In the genomic region with DNA sequence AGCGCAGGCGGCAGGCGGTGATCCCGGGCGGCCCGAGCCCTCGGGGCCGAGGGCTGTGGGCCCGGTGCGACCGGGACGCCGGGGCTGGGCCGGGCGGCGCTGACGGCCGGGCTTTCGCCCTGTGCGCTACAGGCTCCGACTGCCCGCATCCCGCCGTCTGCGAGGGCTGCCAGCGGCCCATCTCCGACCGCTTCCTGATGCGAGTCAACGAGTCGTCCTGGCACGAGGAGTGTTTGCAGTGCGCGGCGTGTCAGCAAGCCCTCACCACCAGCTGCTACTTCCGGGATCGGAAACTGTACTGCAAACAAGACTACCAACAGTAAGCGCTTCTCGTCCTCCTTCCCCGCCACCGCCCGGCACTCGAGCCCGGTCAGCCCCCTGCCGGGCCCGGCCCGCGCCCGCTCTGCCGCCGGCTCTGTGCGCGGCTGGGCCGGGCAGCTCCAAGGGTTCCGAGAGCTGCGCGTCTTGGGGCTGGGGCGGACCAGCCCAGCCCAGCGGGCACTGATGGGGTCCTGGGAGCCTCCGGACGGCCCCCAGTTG, we compare ENCODE assay signal across 8 cellular contexts. TPM values are rescaled to one million over a fixed set of nuclear protein-coding genes. Genes with fewer than 3 reads are reported as not detected.
DNase-seq lines count a peak whose midpoint lies in the region; ATAC-seq, FAIRE-seq and TF ChIP-seq lines count a peak whose summit lies in the region.

No MANE protein-coding gene starts in this region.

- H3K4me1 Mint-ChIP-seq in GM23338 = peaks cover 53% of the 10 kb centered on the region
- H3K4me1 Mint-ChIP-seq in activated T-helper 2 cell treated with anti-CD3 and anti-CD28 coated beads, Interferon-gamma antibody, Interleukin-2, Interleukin-4, amounts not matched to agents 10 μg/mL and 5 μg/mL and 100 μg/mL, durations not matched to agents 14 hours and 24 hours and 36 hours (ENCODE audit: low read depth) = peaks cover 11% of the 10 kb centered on the region

- H3K4me3 Mint-ChIP-seq in GM23338 = peak overlapping the region; percentile 60; the same call in 2 of the 3 replicates
- H3K4me3 Mint-ChIP-seq in activated T-helper 2 cell treated with anti-CD3 and anti-CD28 coated beads, Interferon-gamma antibody, Interleukin-2, Interleukin-4, amounts not matched to agents 10 μg/mL and 5 μg/mL and 100 μg/mL, durations not matched to agents 14 hours and 24 hours and 36 hours (ENCODE audit: low read depth) = no peak overlapping the region

- DNase-seq in GM23338 (ENCODE audit: low spot score) (peak; percentile 67), kidney (peak; percentile 77), AML-193 (lab: John Stamatoyannopoulos, UW) (no peak), SKM-1 (lab: John Stamatoyannopoulos, UW; ENCODE audit: unreplicated experiment) (no peak), NCI-H187 treated with DMSO at 0.1 percent for 48 hours (lab: John Stamatoyannopoulos, UW) (no peak)
- peak; percentile 40 for DNase-seq in activated T-helper 2 cell treated with anti-CD3 and anti-CD28 coated beads, Interferon-gamma antibody, Interleukin-2, Interleukin-4, amounts not matched to agents 10 μg/mL and 5 μg/mL and 100 μg/mL, durations not matched to agents 14 hours and 24 hours and 36 hours (ENCODE audit: low spot score)

- H3K9me3 ChIP-seq in BLaER1 treated with 17β-estradiol and CSF1 and Interleukin-3, amounts not matched to agents 10 nM and 100 nM (replicated peaks in 1 of 11) = no peaks in the 10 kb centered on the region
- H3K9me3 ChIP-seq in kidney (ENCODE audit: control insufficient read depth in 1 of 2, low read length in 2 of 2) = no peaks in the 10 kb centered on the region

- TF ChIP-seq CTCF in GM23338 (conservative IDR thresholded peaks at IDR 0.05; ENCODE audit: low read depth in 2 of 2) = no peak
- no peak for TF ChIP-seq CTCF in kidney (IDR thresholded peaks at IDR 0.05; ENCODE audit: borderline replicate concordance, extremely low read depth, insufficient read depth)

- peak; percentile 1; the same call in 2 of the 3 replicates for ATAC-seq in GM23338
- ATAC-seq in GM18873 (IDR thresholded peaks at IDR 0.05; ENCODE audit: low FRiP score, unreplicated experiment) = no peak

- intact Hi-C loops in activated T-helper 2 cell treated with anti-CD3 and anti-CD28 coated beads, Interferon-gamma antibody, Interleukin-2, Interleukin-4, amounts not matched to agents 10 μg/mL and 5 μg/mL and 100 μg/mL, durations not matched to agents 14 hours and 24 hours and 36 hours (cut with micrococcal nuclease) = no loop called here
- intact Hi-C loops in kidney (cut with DNase I) = loop anchor here (10.0 kb wide), 1 partner anchor 169 kb away; no protein-coding TSS in a partner anchor

- H3K9me2 ChIP-seq in GM23338 (ENCODE audit: insufficient read depth) = no peaks in the 10 kb centered on the region

- H2AFZ ChIP-seq in GM23338 = peak overlapping the region; percentile 23; the same call in 1 of the 2 replicates

- peaks cover 0 to 95% (median 84%) of the 10 kb centered on the region in 11 experiments; a peak in 18 of 22 replicates for H4K20me1 ChIP-seq in BLaER1 treated with 17β-estradiol and CSF1 and Interleukin-3, amounts not matched to agents 10 nM and 100 nM
- peaks cover 10% of the 10 kb centered on the region; the same call in 1 of the 2 replicates for H4K20me1 ChIP-seq in GM23338 (replicated peaks; ENCODE audit: insufficient read depth)

- peaks cover 25% of the 10 kb centered on the region for H3F3A ChIP-seq in GM23338 (replicated peaks; ENCODE audit: low read depth)

- H3K36me3 ChIP-seq in BLaER1 treated with 17β-estradiol and CSF1 and Interleukin-3, amounts not matched to agents 10 nM and 100 nM = no peaks in the 10 kb centered on the region
- H3K36me3 ChIP-seq in GM23338 (ENCODE audit: insufficient read depth) (no peaks in the 10 kb centered on the region), kidney (ENCODE audit: control insufficient read depth in 1 of 2, insufficient read depth in 2 of 2, low read length in 2 of 2) (no peaks in the 10 kb centered on the region)

- H3K27me3 ChIP-seq in BLaER1 treated with 17β-estradiol and CSF1 and Interleukin-3, amounts not matched to agents 10 nM and 100 nM = peaks cover 99 to 100% (median 100%) of the 10 kb centered on the region in 11 experiments
- H3K27me3 ChIP-seq in GM23338 (ENCODE audit: insufficient read depth) = peaks cover 94% of the 10 kb centered on the region

- H3K4me3 ChIP-seq in BLaER1 treated with 17β-estradiol and CSF1 and Interleukin-3, amounts not matched to agents 10 nM and 100 nM = peak overlapping the region in 9 of 10 experiments; percentile 13 to 54 (median 35); a peak in 15 of 20 replicates
- peak overlapping the region; percentile 50 for H3K4me3 ChIP-seq in GM23338
- no peak overlapping the region for H3K4me3 ChIP-seq in kidney (ENCODE audit: low read length in 2 of 2)

- no peaks in the 10 kb centered on the region for H3K36me3 Mint-ChIP-seq in GM23338 (ENCODE audit: low read depth)
- no peaks in the 10 kb centered on the region for H3K36me3 Mint-ChIP-seq in activated T-helper 2 cell treated with anti-CD3 and anti-CD28 coated beads, Interferon-gamma antibody, Interleukin-2, Interleukin-4, amounts not matched to agents 10 μg/mL and 5 μg/mL and 100 μg/mL, durations not matched to agents 14 hours and 24 hours and 36 hours (ENCODE audit: low read depth)

- no peaks in the 10 kb centered on the region for H3K79me2 ChIP-seq in GM23338 (replicated peaks; ENCODE audit: insufficient read depth)

- no peak overlapping the region for H3K9ac ChIP-seq in BLaER1 treated with 17β-estradiol and CSF1 and Interleukin-3, amounts not matched to agents 10 nM and 100 nM
- H3K9ac ChIP-seq in kidney (ENCODE audit: low read length in 2 of 2) = no peak overlapping the region

- peaks cover 14 to 37% (median 27%) of the 10 kb centered on the region in 10 experiments; a peak in 18 of 20 replicates for H3K4me1 ChIP-seq in BLaER1 treated with 17β-estradiol and CSF1 and Interleukin-3, amounts not matched to agents 10 nM and 100 nM
- H3K4me1 ChIP-seq in GM23338 (ENCODE audit: insufficient read depth) (peaks cover 58% of the 10 kb centered on the region), kidney (ENCODE audit: control insufficient read depth in 1 of 2, insufficient read depth in 1 of 2, low read depth in 1 of 2, low read length in 2 of 2) (peaks cover 4 to 19% of the 10 kb centered on the region in 2 donors)

- no peak for FAIRE-seq in kidney (lab: Jason Lieb, UNC)

- H3K27ac ChIP-seq in BLaER1 treated with 17β-estradiol and CSF1 and Interleukin-3, amounts not matched to agents 10 nM and 100 nM = no peak overlapping the region
- no peak overlapping the region for H3K27ac ChIP-seq in GM23338 (ENCODE audit: low read depth)
- no peak overlapping the region for H3K27ac ChIP-seq in kidney (ENCODE audit: low read depth in 2 of 2, low read length in 2 of 2)

- H3K4me2 ChIP-seq in BLaER1 treated with 17β-estradiol and CSF1 and Interleukin-3, amounts not matched to agents 10 nM and 100 nM = peak overlapping the region; percentile 46 to 81 (median 69)
- peak overlapping the region; percentile 85 for H3K4me2 ChIP-seq in GM23338

- peaks cover 3% of the 10 kb centered on the region; the same call in 1 of the 3 replicates for H3K9me3 Mint-ChIP-seq in GM23338
- no peaks in the 10 kb centered on the region for H3K9me3 Mint-ChIP-seq in activated T-helper 2 cell treated with anti-CD3 and anti-CD28 coated beads, Interferon-gamma antibody, Interleukin-2, Interleukin-4, amounts not matched to agents 10 μg/mL and 5 μg/mL and 100 μg/mL, durations not matched to agents 14 hours and 24 hours and 36 hours

- peaks cover 91% of the 10 kb centered on the region for H3K27me3 Mint-ChIP-seq in GM23338 (ENCODE audit: insufficient read depth, low read depth, poor library complexity)
- peaks cover 73% of the 10 kb centered on the region for H3K27me3 Mint-ChIP-seq in activated T-helper 2 cell treated with anti-CD3 and anti-CD28 coated beads, Interferon-gamma antibody, Interleukin-2, Interleukin-4, amounts not matched to agents 10 μg/mL and 5 μg/mL and 100 μg/mL, durations not matched to agents 14 hours and 24 hours and 36 hours (ENCODE audit: low read depth)

- H3K27ac Mint-ChIP-seq in GM23338 = no peak overlapping the region
- H3K27ac Mint-ChIP-seq in activated T-helper 2 cell treated with anti-CD3 and anti-CD28 coated beads, Interferon-gamma antibody, Interleukin-2, Interleukin-4, amounts not matched to agents 10 μg/mL and 5 μg/mL and 100 μg/mL, durations not matched to agents 14 hours and 24 hours and 36 hours = no peak overlapping the region

TF ChIP-seq in GM23338, 12 proteins besides CTCF, POLR2A, EP300 and RAD21:
- TF ChIP-seq STAT1 (IDR thresholded peaks at IDR 0.05; ENCODE audit: unreplicated experiment) = no peak
- peak; percentile 97 for TF ChIP-seq EZH2 (IDR thresholded peaks at IDR 0.05; ENCODE audit: low read depth, unreplicated experiment)
- no peak for TF ChIP-seq POLR2AphosphoS5 (IDR thresholded peaks at IDR 0.05; ENCODE audit: low read depth)
- TF ChIP-seq EZH2phosphoT487 (IDR thresholded peaks at IDR 0.05; ENCODE audit: unreplicated experiment) = peak; percentile 96

RNA-seq across cellular contexts. Expression of a gene that starts 1.6 kb away (rescaled TPM):
- 0.21 TPM in 1 of 2 replicates, not detected in the other for total RNA-seq in GM23338 (2014; rRNA removed; shearing (Covaris generic))
- polyA plus RNA-seq in GM23338 (2016; fragmentation: Nextera tagmentation; extraction: Ambion mirVana) = 0.05 and 0.08 TPM in 2 replicates
- not detected in 2 replicates for total RNA-seq in activated T-helper 2 cell treated with anti-CD3 and anti-CD28 coated beads, Interferon-gamma antibody, Interleukin-2, Interleukin-4, amounts not matched to agents 10 μg/mL and 5 μg/mL and 100 μg/mL, durations not matched to agents 14 hours and 24 hours and 36 hours
- 0.57 TPM for total RNA-seq in kidney
- 2.6 TPM for polyA plus RNA-seq in kidney (ENCODE audit: insufficient read depth, low read depth, low replicate concordance)

Comparison
In these comparisons a context has a peak if more than half of its experiments do, and no peak if none do; other contexts are left out.
1. H3K4me3 ChIP-seq: peak in BLaER1 treated with 17β-estradiol and CSF1 and Interleukin-3, amounts not matched to agents 10 nM and 100 nM (9 of 10) and GM23338 (single experiment); none in kidney (0 of 2).
2. DNase-seq: peak in GM23338 (single experiment), activated T-helper 2 cell treated with anti-CD3 and anti-CD28 coated beads, Interferon-gamma antibody, Interleukin-2, Interleukin-4, amounts not matched to agents 10 μg/mL and 5 μg/mL and 100 μg/mL, durations not matched to agents 14 hours and 24 hours and 36 hours (single experiment) and kidney (single experiment); none in AML-193 (0 of 2), SKM-1 (single experiment) and NCI-H187 treated with DMSO at 0.1 percent for 48 hours (single experiment).